6 cellular contexts compared by ENCODE assay signal in the genomic region with DNA sequence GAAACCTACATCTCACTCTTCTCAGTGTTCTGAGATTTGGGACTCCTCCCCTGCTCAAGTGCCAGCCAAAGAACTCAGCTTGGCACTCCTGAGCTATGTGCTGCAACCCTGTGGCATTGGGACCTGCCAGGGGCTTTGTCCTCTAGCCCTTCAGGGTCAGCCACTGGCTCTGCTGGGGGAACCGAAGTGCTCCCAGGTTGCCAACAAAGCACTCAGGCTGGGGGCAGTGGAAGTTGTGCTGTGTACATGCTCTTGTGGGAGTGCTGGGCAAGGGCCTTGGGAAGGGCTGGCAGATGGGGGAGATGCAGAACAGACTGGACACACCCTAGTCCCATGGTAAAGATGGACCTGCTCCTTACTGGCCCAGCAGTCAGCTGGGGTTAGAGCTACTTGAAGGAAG.
"Had no signal": no experiment of that assay in that cellular context is flagged by ENCODE, and none has a peak within 500 bp of the region (broad histone marks: within the 10 kb centered on the region; RNA-seq: fewer than 3 reads in every experiment).

No MANE protein-coding gene starts in this region.

- ATAC-seq: GM23338, HCT116, HepG2 had no signal

- H3K4me2 ChIP-seq: GM23338 had no signal

- H3K4me3 Mint-ChIP-seq: GM23338, HFFc6, IgD-negative memory B cell had no signal

- H3K36me3 ChIP-seq: HAP-1 had no signal

- H3K27me3 Mint-ChIP-seq: IgD-negative memory B cell had no signal

- H3K4me3 ChIP-seq: GM23338, HAP-1 had no signal

- H2AFZ ChIP-seq: GM23338 had no signal

- H3K27ac Mint-ChIP-seq: GM23338, HFFc6, IgD-negative memory B cell had no signal

- H3K36me3 Mint-ChIP-seq: IgD-negative memory B cell had no signal

- DNase-seq: HFFc6 had no signal

- H3K9me3 ChIP-seq: HAP-1 had no signal

- H3K4me1 Mint-ChIP-seq: GM23338, IgD-negative memory B cell had no signal
